16 cellular contexts compared by ENCODE assay signal in the genomic region with DNA sequence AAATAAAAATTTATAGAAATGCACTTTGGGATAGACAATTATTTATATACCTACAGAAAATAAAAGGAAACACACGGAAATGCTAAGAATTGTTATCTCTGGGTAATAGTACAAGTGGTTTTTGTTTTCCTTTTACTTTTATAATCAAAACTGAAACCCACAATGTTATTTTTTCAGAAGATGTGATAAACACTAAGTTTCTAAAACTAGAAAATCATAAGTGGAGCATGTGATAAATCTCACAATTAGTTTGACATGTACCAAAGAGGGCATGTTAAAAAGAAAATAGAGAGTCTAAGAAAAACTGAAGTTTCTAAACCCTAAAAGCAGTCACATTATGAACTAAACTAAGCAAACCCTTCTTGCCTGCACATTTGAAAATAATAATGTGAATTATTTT.
DNase-seq lines count a peak whose midpoint lies in the region; ATAC-seq, FAIRE-seq and TF ChIP-seq lines count a peak whose summit lies in the region.
"Had no signal": no experiment of that assay in that cellular context is flagged by ENCODE, and none has a peak within 500 bp of the region (broad histone marks: within the 10 kb centered on the region; RNA-seq: fewer than 3 reads in every experiment).

No MANE protein-coding gene starts in this region.

- no peak overlapping the region for H3K4me2 ChIP-seq in OCI-LY7 (ENCODE audit: low read length)

- ATAC-seq in GM19043 (IDR thresholded peaks at IDR 0.05; ENCODE audit: low read depth, unreplicated experiment), result peak; percentile 57
- peak; percentile 56 for ATAC-seq in HG02678 (IDR thresholded peaks at IDR 0.05; ENCODE audit: unreplicated experiment)
- no peak for ATAC-seq in upper lobe of right lung
- ATAC-seq in HG03521 (IDR thresholded peaks at IDR 0.05; ENCODE audit: unreplicated experiment), result no peak

- no peak overlapping the region for H3K27ac ChIP-seq in CD8-positive, alpha-beta memory T cell (ENCODE audit: low read depth, low read length)
- H3K27ac ChIP-seq in upper lobe of right lung, result no peak overlapping the region
- H3K27ac ChIP-seq in OCI-LY7 (ENCODE audit: low read depth, low read length, poor library complexity, severe bottlenecking), result no peak overlapping the region
- no peak overlapping the region for H3K27ac ChIP-seq in endodermal cell (ENCODE audit: low read depth, low read length)
- H3K27ac ChIP-seq: SJSA1, tibial artery had no signal

- no peaks in the 10 kb centered on the region for H3K9me2 ChIP-seq in OCI-LY7 (ENCODE audit: insufficient read depth, low read length)

- DNase-seq in CD8-positive, alpha-beta memory T cell, result no peak
- DNase-seq in RCC 7860 (ENCODE audit: low spot score), result no peak
- DNase-seq in upper lobe of right lung, result no peak
- no peak for DNase-seq in OCI-LY7 (ENCODE audit: low spot score)
- no peak for DNase-seq in endodermal cell
- DNase-seq: activated CD4-positive, alpha-beta T cell treated with anti-CD3 and anti-CD28 coated beads, Interleukin-2, amount 50 U/mL, for 1 hour; GDM1; NCI-H1092 treated with DMSO at 0.1 percent for 48 hours; NCI-H2171 treated with DMSO at 0.1 percent for 48 hours; stimulated activated CD4-positive, alpha-beta T cell treated with anti-CD3 and anti-CD28 coated beads, Interleukin-4, amount 100 ng/mL, for 4 hours; tibial artery had no signal

- no peak overlapping the region for H3K9ac ChIP-seq in endodermal cell (ENCODE audit: extremely low read depth, low read length, poor library complexity, severe bottlenecking)

- H3K27me3 ChIP-seq in CD8-positive, alpha-beta memory T cell (ENCODE audit: insufficient read depth, low read length, poor library complexity, severe bottlenecking), result no peaks in the 10 kb centered on the region
- no peaks in the 10 kb centered on the region for H3K27me3 ChIP-seq in upper lobe of right lung
- no peaks in the 10 kb centered on the region for H3K27me3 ChIP-seq in endodermal cell (ENCODE audit: control insufficient read depth, insufficient read depth, low read length, poor library complexity, severe bottlenecking)
- H3K27me3 ChIP-seq: SJSA1, tibial artery had no signal

- CTCF ChIA-PET in CD8-positive, alpha-beta memory T cell (lab: Charles Lee), result no interaction called here
- CTCF ChIA-PET in OCI-LY7 (lab: Charles Lee; ENCODE audit: unreplicated experiment), result no interaction called here

- WGBS in endodermal cell (ENCODE audit: insufficient coverage in 1 of 2, insufficient read length in 1 of 2), 2 experiments, result no CpG with 5 or more reads among the region's 1 CpG

- no peaks in the 10 kb centered on the region for H3K9me3 Mint-ChIP-seq in CD8-positive, alpha-beta memory T cell
- no peaks in the 10 kb centered on the region for H3K9me3 Mint-ChIP-seq in endodermal cell
- H3K9me3 Mint-ChIP-seq: memory B cell had no signal

- no peak overlapping the region for H3K4me3 ChIP-seq in CD8-positive, alpha-beta memory T cell (ENCODE audit: low read length)
- H3K4me3 ChIP-seq in upper lobe of right lung (no peak overlapping the region), OCI-LY7 (ENCODE audit: low read depth, low read length, poor library complexity, severe bottlenecking) (no peak overlapping the region), endodermal cell (ENCODE audit: low read length) (no peak overlapping the region)
- H3K4me3 ChIP-seq: SJSA1, tibial artery had no signal

- H3K27me3 Mint-ChIP-seq in CD8-positive, alpha-beta memory T cell, result no peaks in the 10 kb centered on the region
- no peaks in the 10 kb centered on the region for H3K27me3 Mint-ChIP-seq in endodermal cell (ENCODE audit: insufficient read depth)
- H3K27me3 Mint-ChIP-seq: memory B cell had no signal

- no peaks in the 10 kb centered on the region for H4K20me1 ChIP-seq in OCI-LY7 (ENCODE audit: insufficient read depth, low read length)

- no TSS peak for BruUV-seq in OCI-LY7 (replicated peaks; lab: Mats Ljungman, UMichigan)

- TF ChIP-seq CTCF in upper lobe of right lung (IDR thresholded peaks at IDR 0.05), result no peak
- TF ChIP-seq CTCF in OCI-LY7 (conservative IDR thresholded peaks at IDR 0.05; ENCODE audit: low read length), result no peak
- TF ChIP-seq CTCF in endodermal cell (conservative IDR thresholded peaks at IDR 0.05), result no peak

- peaks cover 8 to 49% (median 25%) of the 10 kb centered on the region in 3 donors for H3K36me3 Mint-ChIP-seq in CD8-positive, alpha-beta memory T cell
- no peaks in the 10 kb centered on the region for H3K36me3 Mint-ChIP-seq in endodermal cell (ENCODE audit: low read depth)

- peaks cover 37 to 53% (median 50%) of the 10 kb centered on the region in 3 donors for H3K4me1 Mint-ChIP-seq in CD8-positive, alpha-beta memory T cell
- H3K4me1 Mint-ChIP-seq in endodermal cell, result peaks cover 10% of the 10 kb centered on the region

- intact Hi-C loops in upper lobe of right lung (cut with DNase I) (no loop called here), OCI-LY7 (cut with micrococcal nuclease; ENCODE audit: unreplicated experiment) (no loop called here)

- H2AFZ ChIP-seq in OCI-LY7 (ENCODE audit: low read length), result no peak overlapping the region

- H3K27ac Mint-ChIP-seq in CD8-positive, alpha-beta memory T cell, result peak overlapping the region in 5 of 8 donors; percentile 7 to 61 (median 19)
- no peak overlapping the region for H3K27ac Mint-ChIP-seq in endodermal cell

- peak overlapping the region in 1 of 7 donors; percentile 7 for H3K4me3 Mint-ChIP-seq in CD8-positive, alpha-beta memory T cell
- H3K4me3 Mint-ChIP-seq in endodermal cell, result no peak overlapping the region
- H3K4me3 Mint-ChIP-seq: memory B cell had no signal

- peak; percentile 69 for FAIRE-seq in RCC 7860 (lab: Jason Lieb, UNC)

- POLR2A ChIA-PET in CD8-positive, alpha-beta memory T cell (lab: Charles Lee), result interaction anchor here (0.6 kb wide), 1 partner anchor 1143 kb away, joined by 3 read pairs; no protein-coding TSS in a partner anchor
- POLR2A ChIA-PET in OCI-LY7 (lab: Charles Lee), result no interaction called here

- peaks cover 12% of the 10 kb centered on the region for H3K36me3 ChIP-seq in CD8-positive, alpha-beta memory T cell (ENCODE audit: insufficient read depth, low read length)
- H3K36me3 ChIP-seq in upper lobe of right lung, result no peaks in the 10 kb centered on the region
- peaks cover 39% of the 10 kb centered on the region for H3K36me3 ChIP-seq in OCI-LY7 (ENCODE audit: insufficient read depth, low read length)
- peaks cover 4% of the 10 kb centered on the region for H3K36me3 ChIP-seq in endodermal cell (ENCODE audit: control insufficient read depth, insufficient read depth, low read length)

- no peaks in the 10 kb centered on the region for H3K4me1 ChIP-seq in CD8-positive, alpha-beta memory T cell (ENCODE audit: insufficient read depth, low read length)
- H3K4me1 ChIP-seq in upper lobe of right lung (peaks cover 8% of the 10 kb centered on the region), OCI-LY7 (ENCODE audit: insufficient read depth, low read length, poor library complexity, severe bottlenecking) (no peaks in the 10 kb centered on the region), endodermal cell (ENCODE audit: control insufficient read depth, insufficient read depth, low read length) (no peaks in the 10 kb centered on the region)
- H3K4me1 ChIP-seq: SJSA1 had no signal

- no peaks in the 10 kb centered on the region for H3K79me2 ChIP-seq in OCI-LY7 (ENCODE audit: insufficient read depth, low read depth, low read length)

- H3K9me3 ChIP-seq in CD8-positive, alpha-beta memory T cell (ENCODE audit: low read length), result no peaks in the 10 kb centered on the region
- no peaks in the 10 kb centered on the region for H3K9me3 ChIP-seq in upper lobe of right lung
- H3K9me3 ChIP-seq in OCI-LY7 (ENCODE audit: low read length), result no peaks in the 10 kb centered on the region
- H3K9me3 ChIP-seq in endodermal cell (ENCODE audit: control insufficient read depth, low read length), result no peaks in the 10 kb centered on the region
- H3K9me3 ChIP-seq: SJSA1, tibial artery had no signal

Comparison
In these comparisons a context has a peak if more than half of its experiments do, and no peak if none do; other contexts are left out.
1. ATAC-seq: peak in GM19043 (single experiment) and HG02678 (single experiment); none in upper lobe of right lung (single experiment) and HG03521 (single experiment).